Comparison of ENCODE assay signal across 1 cellular context in genomic region chr6:166744654-166745134, GRCh38.
TF ChIP-seq lines count a peak whose summit lies in the region.

No MANE protein-coding gene starts in this region.

TF ChIP-seq in GM23338, 12 proteins besides CTCF, POLR2A, EP300 and RAD21:
- TF ChIP-seq ZNF462 (CRISPR knock-in tag; IDR thresholded peaks at IDR 0.05) (no peak), NANOG (IDR thresholded peaks at IDR 0.05; ENCODE audit: borderline replicate concordance) (no peak), JUNB (IDR thresholded peaks at IDR 0.05; ENCODE audit: unreplicated experiment) (no peak), POLR2AphosphoS5 (IDR thresholded peaks at IDR 0.05; ENCODE audit: low read depth) (no peak), REST (IDR thresholded peaks at IDR 0.05; ENCODE audit: unreplicated experiment) (no peak), EZH2 (IDR thresholded peaks at IDR 0.05; ENCODE audit: low read depth, unreplicated experiment) (no peak)
